Comparison of ENCODE assay signal across 27 cellular contexts in genomic region chr13:30959678-30960077, GRCh38. TPM values are rescaled to one million over a fixed set of nuclear protein-coding genes. Genes with fewer than 3 reads are reported as not detected.
"Had no signal": no experiment of that assay in that cellular context is flagged by ENCODE, and none has a peak within 500 bp of the region (broad histone marks: within the 10 kb centered on the region; RNA-seq: fewer than 3 reads in every experiment).

No MANE protein-coding gene starts in this region.

- H3K27ac ChIP-seq: stomach, suprapubic skin, testis, thoracic aorta, thyroid gland, tibial artery, tibial nerve, transverse colon, upper lobe of left lung, upper lobe of right lung, uterus, vagina had no signal

- H3K4me3 ChIP-seq: stomach, suprapubic skin, testis, thoracic aorta, thyroid gland, tibial artery, tibial nerve, transverse colon, upper lobe of left lung, upper lobe of right lung, uterus, vagina had no signal

- DNase-seq: stimulated activated CD4-positive, alpha-beta T cell treated with anti-CD3 and anti-CD28 coated beads, Interleukin-2, amount 100 ng/mL, for 48 hours; stimulated activated CD4-positive, alpha-beta T cell treated with anti-CD3 and anti-CD28 coated beads, Interleukin-4, amount 100 ng/mL, for 1 hour; stimulated activated CD4-positive, alpha-beta T cell treated with anti-CD3 and anti-CD28 coated beads, Interleukin-4, amount 100 ng/mL, for 24 hours; stimulated activated CD4-positive, alpha-beta T cell treated with anti-CD3 and anti-CD28 coated beads, Interleukin-4, amount 100 ng/mL, for 4 hours; stimulated activated CD8-positive, alpha-beta memory T cell treated with anti-CD3 and anti-CD28 coated beads, Interleukin-4, amount 100 ng/mL, for 48 hours; stimulated activated naive B cell treated with anti-CD40 and anti-IgM and Interleukin-4, amounts not matched to agents 10 μg/mL and 1 μg/mL and 100 μg/mL, for 72 hours; stimulated activated naive CD4-positive, alpha-beta T cell; stimulated activated naive CD4-positive, alpha-beta T cell treated with Interleukin-2 at 50 U/mL for 16 hours; stimulated activated naive CD8-positive, alpha-beta T cell treated with anti-CD3 and anti-CD28 coated beads, Interleukin-15, amount 100 ng/mL, for 72 hours; stimulated activated naive CD8-positive, alpha-beta T cell treated with anti-CD3 and anti-CD28 coated beads, Interleukin-15, Interleukin-2, amounts not matched to agents 100 U/mL and 50 U/mL, for 24 hours; stomach; substantia nigra; testis; thyroid gland; tibial artery; transverse colon; trophoblast cell; upper lobe of left lung; upper lobe of right lung; uterus had no signal

- H3K9me3 ChIP-seq: testis, thyroid gland, upper lobe of left lung, upper lobe of right lung, uterus, vagina had no signal

- FAIRE-seq: urothelium cell line had no signal

- H3K4me1 ChIP-seq: suprapubic skin, testis, thyroid gland, tibial artery, tibial nerve, upper lobe of left lung, upper lobe of right lung, uterus, vagina had no signal

- H3K27me3 ChIP-seq: stomach, testis, thyroid gland, tibial artery, tibial nerve, transverse colon, upper lobe of left lung, upper lobe of right lung, uterus, vagina had no signal

- H3K36me3 ChIP-seq: stomach, suprapubic skin, thoracic aorta, thyroid gland, tibial artery, tibial nerve, transverse colon, upper lobe of left lung, upper lobe of right lung, uterus, vagina had no signal

RNA-seq across cellular contexts. Expression of gene TEX26, which starts 27.2 kb away (rescaled TPM):
- total RNA-seq: stomach, suprapubic skin, thoracic aorta, tibial nerve, transverse colon, upper lobe of right lung, ureter, vagina had no signal
- polyA plus RNA-seq: urinary bladder had no signal
